In the genomic region with DNA sequence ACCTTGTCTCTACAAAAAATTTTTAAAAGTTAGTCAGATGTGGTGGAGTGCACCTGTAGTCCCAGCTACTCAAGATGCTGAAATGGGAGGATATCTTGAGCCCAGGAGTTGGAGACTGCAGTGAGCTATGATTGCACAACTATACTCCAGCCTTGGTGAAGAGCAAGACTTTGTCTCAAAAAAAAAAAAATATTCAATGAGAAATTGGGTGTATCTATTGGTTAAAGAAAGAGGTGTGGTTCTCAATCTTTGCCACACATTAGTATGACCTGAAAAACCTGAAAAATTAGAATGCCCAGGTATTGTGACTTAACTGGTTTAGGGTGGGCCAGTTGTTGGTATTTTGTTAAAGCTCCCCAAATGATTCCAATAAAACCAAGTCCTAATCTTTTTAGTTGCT, we compare ENCODE assay signal across 28 cellular contexts. TPM values are rescaled to one million over a fixed set of nuclear protein-coding genes. Genes with fewer than 3 reads are reported as not detected.
"Had no signal": no experiment of that assay in that cellular context is flagged by ENCODE, and none has a peak within 500 bp of the region (broad histone marks: within the 10 kb centered on the region; RNA-seq: fewer than 3 reads in every experiment).

No MANE protein-coding gene starts in this region.

- ATAC-seq: left cardiac atrium; lower lobe of right lung; natural killer cell treated with Interleukin-12 subunit alpha and Interleukin-12 subunit beta and Interleukin-15 and Interleukin-18, amount 100 ng/mL, for 72 hours; psoas muscle; sciatic nerve; stimulated activated memory B cell treated with anti-CD40 and anti-IgM and Interleukin-4, amounts not matched to agents 10 μg/mL and 1 μg/mL and 100 μg/mL, for 72 hours; upper lobe of right lung had no signal

- FAIRE-seq: endometrium, kidney had no signal

- DNase-seq: cortex of kidney; effector memory CD4-positive, alpha-beta T cell; foreskin melanocyte; head of caudate nucleus; kidney; left cardiac atrium; left ventricle myocardium inferior; lower lobe of right lung; mesenchymal stem cell; midbrain; occipital lobe; psoas muscle; retina; spleen; stimulated activated CD4-positive, alpha-beta T cell treated with anti-CD3 and anti-CD28 coated beads, Interleukin-15, amount 100 ng/mL, for 24 hours; stimulated activated CD4-positive, alpha-beta T cell treated with anti-CD3 and anti-CD28 coated beads, Interleukin-1b, Interleukin-23, amount 100 ng/mL, for 48 hours; stimulated activated CD4-positive, alpha-beta T cell treated with anti-CD3 and anti-CD28 coated beads, Interleukin-4, amount 100 ng/mL, for 24 hours; tibial artery; upper lobe of right lung had no signal

- H3K9me3 ChIP-seq: lower lobe of right lung, psoas muscle, upper lobe of right lung had no signal

- H3K9ac ChIP-seq: neural progenitor cell had no signal

- H3K27ac ChIP-seq: hepatocyte, left ventricle myocardium inferior, lower lobe of right lung, neural progenitor cell, psoas muscle, spleen, tibial artery, upper lobe of right lung had no signal

- H3K36me3 ChIP-seq: left ventricle myocardium inferior, lower lobe of right lung, neural progenitor cell, spleen, tibial artery, upper lobe of right lung had no signal

- H3K79me2 ChIP-seq: hepatocyte had no signal

- H2AFZ ChIP-seq: hepatocyte, neural progenitor cell had no signal

- H3K4me1 ChIP-seq: left ventricle myocardium inferior, lower lobe of right lung, neural progenitor cell, psoas muscle, spleen, tibial artery, upper lobe of right lung had no signal

- H3K27me3 ChIP-seq: hepatocyte, neural progenitor cell, spleen, tibial artery, upper lobe of right lung had no signal

- H3K4me2 ChIP-seq: hepatocyte, neural progenitor cell had no signal

- H3K4me3 ChIP-seq: hepatocyte, left ventricle myocardium inferior, lower lobe of right lung, neural progenitor cell, psoas muscle, spleen, tibial artery, upper lobe of right lung had no signal

RNA-seq across cellular contexts. Expression of a gene that starts 32.4 kb away (rescaled TPM):
- total RNA-seq: epithelial cell of proximal tubule, kidney, left cardiac atrium, left ventricle myocardium inferior, lower lobe of right lung, occipital lobe, psoas muscle, sciatic nerve, skeletal muscle tissue, spleen, temporal lobe, upper lobe of right lung had no signal
- polyA plus RNA-seq: psoas muscle, spleen had no signal
